17 cellular contexts compared by ENCODE assay signal in the genomic region with DNA sequence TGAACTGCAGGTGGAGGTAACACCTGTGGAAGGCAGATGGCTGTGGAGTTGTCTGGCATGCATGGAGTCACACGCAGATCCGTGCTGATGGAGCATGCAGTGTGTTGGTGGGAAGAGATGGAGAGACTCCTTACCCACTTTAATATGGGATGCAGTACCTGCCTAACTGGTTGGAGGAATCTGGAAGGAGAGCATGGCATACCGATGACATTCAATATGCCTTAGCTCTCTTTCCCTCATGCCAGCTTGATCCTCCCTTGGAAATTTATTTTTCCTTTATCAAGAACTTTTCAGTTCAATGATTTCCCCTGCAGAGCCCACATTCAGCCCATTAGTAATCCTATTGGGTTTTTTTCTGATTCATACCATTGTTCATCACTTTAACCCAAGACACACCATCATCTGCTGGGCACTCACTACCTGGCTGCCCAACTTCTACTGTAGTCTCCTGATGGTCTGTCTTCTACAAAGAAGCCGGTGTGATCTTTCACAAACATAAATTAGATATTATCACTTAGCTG.
"Had no signal": no experiment of that assay in that cellular context is flagged by ENCODE, and none has a peak within 500 bp of the region (broad histone marks: within the 10 kb centered on the region; RNA-seq: fewer than 3 reads in every experiment).

No MANE protein-coding gene starts in this region.

- H3K4me3 Mint-ChIP-seq: activated CD4-positive, alpha-beta memory T cell treated with anti-CD3 and anti-CD28 coated beads for 36 hours; activated CD4-positive, alpha-beta T cell treated with anti-CD3 and anti-CD28 coated beads for 36 hours; activated naive CD8-positive, alpha-beta T cell treated with anti-CD3 and anti-CD28 coated beads for 36 hours; naive B cell; stimulated activated naive CD8-positive, alpha-beta T cell treated with anti-CD3 and anti-CD28 coated beads, Interleukin-15, Interleukin-2, amounts not matched to agents 100 ng/mL and 50 ng/mL, for 24 hours had no signal

- H3K36me3 Mint-ChIP-seq: activated CD4-positive, alpha-beta memory T cell treated with anti-CD3 and anti-CD28 coated beads for 36 hours; activated naive CD8-positive, alpha-beta T cell treated with anti-CD3 and anti-CD28 coated beads for 36 hours; naive B cell had no signal

- H3K27me3 ChIP-seq: ovary, right lobe of liver, tibial nerve had no signal

- H3K27me3 Mint-ChIP-seq: activated CD4-positive, alpha-beta memory T cell treated with anti-CD3 and anti-CD28 coated beads for 36 hours; activated CD4-positive, alpha-beta T cell treated with anti-CD3 and anti-CD28 coated beads for 36 hours; activated naive CD8-positive, alpha-beta T cell treated with anti-CD3 and anti-CD28 coated beads for 36 hours; naive B cell; stimulated activated naive CD8-positive, alpha-beta T cell treated with anti-CD3 and anti-CD28 coated beads, Interleukin-15, Interleukin-2, amounts not matched to agents 100 ng/mL and 50 ng/mL, for 24 hours had no signal

- H3K27ac ChIP-seq: ovary, right lobe of liver, tibial nerve had no signal

- DNase-seq: activated CD4-positive, alpha-beta memory T cell treated with anti-CD3 and anti-CD28 coated beads for 36 hours; activated CD4-positive, alpha-beta T cell treated with anti-CD3 and anti-CD28 coated beads for 36 hours; activated naive CD8-positive, alpha-beta T cell treated with anti-CD3 and anti-CD28 coated beads for 36 hours; activated T-cell treated with anti-CD3 and anti-CD28 coated beads for 4 hours; amniotic stem cell; effector CD4-positive, alpha-beta T cell; foreskin fibroblast; hippocampal formation; islet precursor cell; naive B cell; ovary; right lobe of liver; stimulated activated CD4-positive, alpha-beta T cell treated with anti-CD3 and anti-CD28 coated beads, Interleukin-15, amount 100 ng/mL, for 24 hours; stimulated activated CD4-positive, alpha-beta T cell treated with anti-CD3 and anti-CD28 coated beads, Interleukin-2, amount 100 ng/mL, for 48 hours; T-helper 2 cell had no signal

- H3K4me3 ChIP-seq: ovary, right lobe of liver, tibial nerve had no signal

- ATAC-seq: activated CD4-positive, alpha-beta T cell treated with anti-CD3 and anti-CD28 coated beads for 36 hours had no signal

- H3K9me3 ChIP-seq: ovary, right lobe of liver, tibial nerve had no signal

- H3K27ac Mint-ChIP-seq: activated CD4-positive, alpha-beta memory T cell treated with anti-CD3 and anti-CD28 coated beads for 36 hours; activated CD4-positive, alpha-beta T cell treated with anti-CD3 and anti-CD28 coated beads for 36 hours; activated naive CD8-positive, alpha-beta T cell treated with anti-CD3 and anti-CD28 coated beads for 36 hours; naive B cell; stimulated activated naive CD8-positive, alpha-beta T cell treated with anti-CD3 and anti-CD28 coated beads, Interleukin-15, Interleukin-2, amounts not matched to agents 100 ng/mL and 50 ng/mL, for 24 hours had no signal

- H3K9me3 Mint-ChIP-seq: activated CD4-positive, alpha-beta memory T cell treated with anti-CD3 and anti-CD28 coated beads for 36 hours; activated naive CD8-positive, alpha-beta T cell treated with anti-CD3 and anti-CD28 coated beads for 36 hours; naive B cell; stimulated activated naive CD8-positive, alpha-beta T cell treated with anti-CD3 and anti-CD28 coated beads, Interleukin-15, Interleukin-2, amounts not matched to agents 100 ng/mL and 50 ng/mL, for 24 hours had no signal
